ENCODE assay signal across 34 cellular contexts in genomic region chrX:51406688-51407519, GRCh38.
"Had no signal": no experiment of that assay in that cellular context is flagged by ENCODE, and none has a peak within 500 bp of the region (broad histone marks: within the 10 kb centered on the region; RNA-seq: fewer than 3 reads in every experiment).

No MANE protein-coding gene starts in this region.

- H3K27ac Mint-ChIP-seq: activated CD4-positive, alpha-beta memory T cell treated with anti-CD3 and anti-CD28 coated beads, Interleukin-2, amount 10 ng/mL, durations not matched to agents 7 days and 5 days; activated naive CD4-positive, alpha-beta T cell treated with anti-CD3 and anti-CD28 coated beads, Interleukin-2, amount 50 U/mL, for 24 hours; activated naive CD8-positive, alpha-beta T cell treated with anti-CD3 and anti-CD28 coated beads, Interleukin-2, amount 10 ng/mL, durations not matched to agents 7 days and 5 days; activated T-cell treated with anti-CD3 and anti-CD28 coated beads, Interleukin-2, amount 50 U/mL, for 72 hours; activated T-helper 17 cell treated with anti-CD3 and anti-CD28 coated beads, Interleukin-2, amount 50 U/mL, for 72 hours had no signal

- H3K36me3 ChIP-seq: ascending aorta, cardiac muscle cell, MG63, Peyer's patch, WERI-Rb-1 had no signal

- H3K4me1 Mint-ChIP-seq: activated CD4-positive, alpha-beta memory T cell treated with anti-CD3 and anti-CD28 coated beads, Interleukin-2, amount 10 ng/mL, durations not matched to agents 7 days and 5 days; activated naive CD4-positive, alpha-beta T cell treated with anti-CD3 and anti-CD28 coated beads, Interleukin-2, amount 50 U/mL, for 24 hours; activated naive CD8-positive, alpha-beta T cell treated with anti-CD3 and anti-CD28 coated beads, Interleukin-2, amount 10 ng/mL, durations not matched to agents 7 days and 5 days; activated T-helper 17 cell treated with anti-CD3 and anti-CD28 coated beads, Interleukin-2, amount 50 U/mL, for 72 hours had no signal

- H3K27ac ChIP-seq: ascending aorta, cardiac muscle cell, Peyer's patch, RWPE1, WERI-Rb-1 had no signal

- H3K9me3 Mint-ChIP-seq: activated CD4-positive, alpha-beta memory T cell treated with anti-CD3 and anti-CD28 coated beads, Interleukin-2, amount 10 ng/mL, durations not matched to agents 7 days and 5 days; activated naive CD4-positive, alpha-beta T cell treated with anti-CD3 and anti-CD28 coated beads, Interleukin-2, amount 50 U/mL, for 24 hours; activated naive CD8-positive, alpha-beta T cell treated with anti-CD3 and anti-CD28 coated beads, Interleukin-2, amount 10 ng/mL, durations not matched to agents 7 days and 5 days; activated T-cell treated with anti-CD3 and anti-CD28 coated beads, Interleukin-2, amount 50 U/mL, for 72 hours; activated T-helper 17 cell treated with anti-CD3 and anti-CD28 coated beads, Interleukin-2, amount 50 U/mL, for 72 hours; central memory CD8-positive, alpha-beta T cell had no signal

- ATAC-seq: activated T-cell treated with anti-CD3 and anti-CD28 coated beads, Interleukin-2, amount 50 U/mL, for 72 hours; activated T-helper 17 cell treated with anti-CD3 and anti-CD28 coated beads, Interleukin-2, amount 50 U/mL, for 72 hours; PC-3 had no signal

- H3K4me1 ChIP-seq: ascending aorta, Peyer's patch had no signal

- H3K27me3 Mint-ChIP-seq: activated CD4-positive, alpha-beta memory T cell treated with anti-CD3 and anti-CD28 coated beads, Interleukin-2, amount 10 ng/mL, durations not matched to agents 7 days and 5 days; activated naive CD4-positive, alpha-beta T cell treated with anti-CD3 and anti-CD28 coated beads, Interleukin-2, amount 50 U/mL, for 24 hours; activated T-helper 17 cell treated with anti-CD3 and anti-CD28 coated beads, Interleukin-2, amount 50 U/mL, for 72 hours; central memory CD8-positive, alpha-beta T cell had no signal

- H3K36me3 Mint-ChIP-seq: activated naive CD8-positive, alpha-beta T cell treated with anti-CD3 and anti-CD28 coated beads, Interleukin-2, amount 10 ng/mL, durations not matched to agents 7 days and 5 days had no signal

- H3K27me3 ChIP-seq: ascending aorta, cardiac muscle cell, MG63, Peyer's patch had no signal

- H3K4me3 ChIP-seq: ascending aorta, cardiac muscle cell, MG63, Peyer's patch had no signal

- H3K9me3 ChIP-seq: ascending aorta, MG63, Peyer's patch had no signal

- H3K4me3 Mint-ChIP-seq: activated CD4-positive, alpha-beta memory T cell treated with anti-CD3 and anti-CD28 coated beads, Interleukin-2, amount 10 ng/mL, durations not matched to agents 7 days and 5 days; activated naive CD4-positive, alpha-beta T cell treated with anti-CD3 and anti-CD28 coated beads, Interleukin-2, amount 50 U/mL, for 24 hours; activated naive CD8-positive, alpha-beta T cell treated with anti-CD3 and anti-CD28 coated beads, Interleukin-2, amount 10 ng/mL, durations not matched to agents 7 days and 5 days; activated T-cell treated with anti-CD3 and anti-CD28 coated beads, Interleukin-2, amount 50 U/mL, for 72 hours; activated T-helper 17 cell treated with anti-CD3 and anti-CD28 coated beads, Interleukin-2, amount 50 U/mL, for 72 hours; central memory CD8-positive, alpha-beta T cell had no signal

- DNase-seq: activated CD4-positive, alpha-beta memory T cell treated with anti-CD3 and anti-CD28 coated beads, Interleukin-2, amount 10 ng/mL, durations not matched to agents 7 days and 5 days; activated CD4-positive, alpha-beta T cell treated with anti-CD3 and anti-CD28 coated beads for 1 hour; activated CD4-positive, alpha-beta T cell treated with anti-CD3 and anti-CD28 coated beads for 48 hours; activated CD4-positive, CD25-positive, alpha-beta regulatory T cell; activated effector memory CD4-positive, alpha-beta T cell treated with anti-CD3 and anti-CD28 coated beads, Interleukin-2, amount 50 U/mL, for 16 hours; activated naive CD4-positive, alpha-beta T cell; activated naive CD8-positive, alpha-beta T cell treated with anti-CD3 and anti-CD28 coated beads, Interleukin-2, amount 10 ng/mL, durations not matched to agents 7 days and 5 days; activated T-cell treated with anti-CD3 and anti-CD28 coated beads, Interleukin-2, amount 50 U/mL, for 1 hour; activated T-cell treated with anti-CD3 and anti-CD28 coated beads, Interleukin-2, amount 50 U/mL, for 72 hours; amygdala; Kasumi-1; MG63; NCI-H1048; NCI-H1105 treated with DMSO at 0.1 percent for 48 hours; NCI-H1436; NCI-H1694; NCI-H1930; NCI-H2081 treated with DMSO at 0.1 percent for 48 hours; NCI-H345; NCI-H524 treated with DMSO at 0.1 percent for 48 hours; PC-3; Peyer's patch; Right ventricle myocardium superior; SW 1271; T-helper 1 cell; T-helper 2 cell; T1000; WERI-Rb-1 had no signal
